Comparison of ENCODE assay signal across 9 cellular contexts in the genomic region with DNA sequence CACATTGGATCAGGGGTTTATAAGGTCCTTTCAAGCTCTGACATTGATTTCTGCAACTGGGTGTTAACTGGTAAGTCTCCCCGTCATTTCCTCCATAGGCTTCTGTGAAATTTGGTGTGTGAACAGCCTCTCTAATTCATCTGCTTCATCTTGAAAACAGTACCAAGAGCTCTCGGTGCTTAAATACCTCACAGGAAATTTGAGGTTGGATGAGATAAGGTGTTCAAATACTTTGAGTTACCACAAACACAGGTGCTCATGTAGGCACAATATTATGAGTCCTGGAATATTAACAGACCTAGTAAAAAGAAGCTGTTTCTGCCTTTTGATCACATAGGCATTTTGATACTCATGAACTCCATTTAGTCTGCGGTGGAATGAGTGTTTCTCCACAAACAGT.
DNase-seq lines count a peak whose midpoint lies in the region; ATAC-seq lines count a peak whose summit lies in the region.
"Had no signal": no experiment of that assay in that cellular context is flagged by ENCODE, and none has a peak within 500 bp of the region (broad histone marks: within the 10 kb centered on the region; RNA-seq: fewer than 3 reads in every experiment).

No MANE protein-coding gene starts in this region.

- peak; percentile 29 for DNase-seq in stimulated activated CD4-positive, alpha-beta T cell treated with anti-CD3 and anti-CD28 coated beads, Interleukin-15, amount 100 ng/mL, for 24 hours
- DNase-seq in stimulated activated CD4-positive, alpha-beta T cell treated with anti-CD3 and anti-CD28 coated beads, Interleukin-4, amount 100 ng/mL, for 1 hour, result no peak
- DNase-seq in NCI-H524 treated with DMSO at 0.1 percent for 48 hours (lab: John Stamatoyannopoulos, UW), result no peak
- DNase-seq in T1000 (lab: John Stamatoyannopoulos, UW), result no peak
- no peak for DNase-seq in NCI-H226

- no peaks in the 10 kb centered on the region for H3K36me3 ChIP-seq in thymus (ENCODE audit: control insufficient read depth, insufficient read depth)

- no peaks in the 10 kb centered on the region for H3K9me3 ChIP-seq in thymus (ENCODE audit: control insufficient read depth)

- no peaks in the 10 kb centered on the region for H3K27me3 ChIP-seq in thymus (ENCODE audit: control insufficient read depth, insufficient read depth)

- peaks cover 29% of the 10 kb centered on the region for H3K4me1 ChIP-seq in thymus (ENCODE audit: control insufficient read depth, insufficient read depth, low read length)

- H3K27ac ChIP-seq in thymus (ENCODE audit: low read depth), result peak overlapping the region; percentile 31
- H3K27ac ChIP-seq: C4-2B had no signal

- no peak overlapping the region for H3K4me3 ChIP-seq in thymus (ENCODE audit: low read length)

- ATAC-seq in HG02885 (IDR thresholded peaks at IDR 0.05; ENCODE audit: poor library complexity, unreplicated experiment), result peak; percentile 78
- ATAC-seq in activated CD4-positive, CD25-positive, alpha-beta regulatory T cell treated with anti-CD3 and anti-CD28 coated beads, Interleukin-2, amount 50 U/mL, for 24 hours, result peak; percentile 68 to 69

- 7% methylated on average over 3 of the region's 3 CpGs for WGBS in thymus
